ENCODE assay signal across 15 cellular contexts in genomic region chr5:5387192-5387591, GRCh38.
A peak's percentile ranks its signal among the peaks of the same experiment; 100 is the strongest.
DNase-seq lines count a peak whose midpoint lies in the region; ATAC-seq, FAIRE-seq and TF ChIP-seq lines count a peak whose summit lies in the region.
"Had no signal": no experiment of that assay in that cellular context is flagged by ENCODE, and none has a peak within 500 bp of the region (broad histone marks: within the 10 kb centered on the region; RNA-seq: fewer than 3 reads in every experiment).

No MANE protein-coding gene starts in this region.

- no peaks in the 10 kb centered on the region for H3K9me3 ChIP-seq in subcutaneous abdominal adipose tissue (ENCODE audit: control insufficient read depth in 5 of 5, low read length in 5 of 5)
- H3K9me3 ChIP-seq: BE2C had no signal

- H3K27ac ChIP-seq in VCaP (peak overlapping the region; percentile 38), subcutaneous abdominal adipose tissue (ENCODE audit: low read depth, low read length) (peak overlapping the region; percentile 73)

- peaks cover 0 to 39% (median 25%) of the 10 kb centered on the region in 5 donors for H3K4me1 ChIP-seq in subcutaneous abdominal adipose tissue (ENCODE audit: control insufficient read depth in 5 of 5, insufficient read depth in 5 of 5, low read length in 5 of 5)

- H3K4me3 ChIP-seq in subcutaneous abdominal adipose tissue (ENCODE audit: low read depth in 1 of 5, low read length in 5 of 5): no peak overlapping the region

- TF ChIP-seq CTCF in VCaP (conservative IDR thresholded peaks at IDR 0.05): no peak

- no peaks in the 10 kb centered on the region for H3K36me3 ChIP-seq in subcutaneous abdominal adipose tissue (ENCODE audit: control insufficient read depth in 5 of 5, insufficient read depth in 5 of 5, low read length in 5 of 5)
- H3K36me3 ChIP-seq: BE2C had no signal

- no peaks in the 10 kb centered on the region for H3K27me3 ChIP-seq in subcutaneous abdominal adipose tissue (ENCODE audit: control insufficient read depth in 5 of 5, insufficient read depth in 4 of 5, low read length in 5 of 5)
- H3K27me3 ChIP-seq: BE2C had no signal

- peak; percentile 68 for FAIRE-seq in H54 (lab: Jason Lieb, UNC)

- no peak for ATAC-seq in GM19455 (IDR thresholded peaks at IDR 0.05; ENCODE audit: unreplicated experiment)
- ATAC-seq: CD8-positive, alpha-beta T cell had no signal

- TF ChIP-seq POLR2A in H54 (IDR thresholded peaks at IDR 0.05; ENCODE audit: low read depth, low read length): no peak

- DNase-seq in H54 (ENCODE audit: insufficient read length, low spot score) (peak; percentile 56), glomerular visceral epithelial cell (ENCODE audit: extremely low spot score) (peak; percentile 22), NCI-H524 treated with DMSO at 0.1 percent for 48 hours (lab: John Stamatoyannopoulos, UW) (no peak), MV-4-11 (lab: John Stamatoyannopoulos, UW) (no peak)
- DNase-seq: BE2C; CD8-positive, alpha-beta T cell; H9; NCI-H1436; NCI-H2029 treated with DMSO at 0.1 percent for 48 hours; NCI-H526 treated with DMSO at 0.1 percent for 48 hours; NK-92 treated with Interleukin-12 subunit alpha and Interleukin-12 subunit beta, amount 100 ng/mL, for 24 hours; OCI-M1 had no signal

- no peak overlapping the region for H3K9ac ChIP-seq in subcutaneous abdominal adipose tissue (ENCODE audit: low read length in 5 of 5)

Comparison
In these comparisons a context has a peak if more than half of its experiments do, and no peak if none do; other contexts are left out.
1. DNase-seq: peak in H54 (single experiment) and glomerular visceral epithelial cell (single experiment); none in NCI-H524 treated with DMSO at 0.1 percent for 48 hours (single experiment) and MV-4-11 (single experiment).